In genomic region chr9:12863624-12864023, GRCh38 we compare ENCODE assay signal across 20 cellular contexts.
DNase-seq lines count a peak whose midpoint lies in the region; TF ChIP-seq lines count a peak whose summit lies in the region.
"Had no signal": no experiment of that assay in that cellular context is flagged by ENCODE, and none has a peak within 500 bp of the region (broad histone marks: within the 10 kb centered on the region; RNA-seq: fewer than 3 reads in every experiment).

No MANE protein-coding gene starts in this region.

- intact Hi-C loops in CD14-positive monocyte (cut with micrococcal nuclease): no loop called here

- peak overlapping the region; percentile 43 for H3K27ac Mint-ChIP-seq in progenitor cell of endocrine pancreas
- H3K27ac Mint-ChIP-seq in chondrocyte (ENCODE audit: unreplicated experiment): no peak overlapping the region
- no peak overlapping the region for H3K27ac Mint-ChIP-seq in CD14-positive monocyte
- H3K27ac Mint-ChIP-seq in type B pancreatic cell: no peak overlapping the region

- H3K4me1 Mint-ChIP-seq in progenitor cell of endocrine pancreas (ENCODE audit: low read depth) (peaks cover 21% of the 10 kb centered on the region), chondrocyte (ENCODE audit: low read depth) (peaks cover 24% of the 10 kb centered on the region), CD14-positive monocyte (no peaks in the 10 kb centered on the region), type B pancreatic cell (ENCODE audit: unreplicated experiment) (peaks cover 23% of the 10 kb centered on the region)

- DNase-seq in DMS 273 (lab: John Stamatoyannopoulos, UW; ENCODE audit: unreplicated experiment) (peak; percentile 26), DMS 273 treated with DMSO at 0.1 percent for 48 hours (lab: John Stamatoyannopoulos, UW) (no peak), NCI-H69 (lab: John Stamatoyannopoulos, UW) (peak; percentile 41), fibroblast of the aortic adventitia (ENCODE audit: low read depth) (peak; percentile 7), progenitor cell of endocrine pancreas (ENCODE audit: low spot score, unreplicated experiment) (no peak), chondrocyte (ENCODE audit: low spot score) (no peak), CD14-positive monocyte (ENCODE audit: low spot score) (no peak), type B pancreatic cell (ENCODE audit: extremely low spot score, unreplicated experiment) (no peak)
- DNase-seq: AML-193, DND-41, GM23248, KG1, NCI-H1436, NCI-H1930, NCI-H526 treated with DMSO at 0.1 percent for 48 hours, PC-9, RPMI8226, SHP77 had no signal

- H3K36me3 Mint-ChIP-seq in progenitor cell of endocrine pancreas (ENCODE audit: insufficient read depth): peaks cover 3% of the 10 kb centered on the region
- H3K36me3 Mint-ChIP-seq in chondrocyte (ENCODE audit: low read depth): peaks cover 10% of the 10 kb centered on the region
- no peaks in the 10 kb centered on the region for H3K36me3 Mint-ChIP-seq in CD14-positive monocyte
- H3K36me3 Mint-ChIP-seq in type B pancreatic cell: no peaks in the 10 kb centered on the region

- H3K27me3 Mint-ChIP-seq in progenitor cell of endocrine pancreas: no peaks in the 10 kb centered on the region
- no peaks in the 10 kb centered on the region for H3K27me3 Mint-ChIP-seq in chondrocyte (ENCODE audit: low read depth)
- peaks cover 0 to 2% (median 0%) of the 10 kb centered on the region in 3 donors for H3K27me3 Mint-ChIP-seq in CD14-positive monocyte (ENCODE audit: low read depth in 3 of 3)
- no peaks in the 10 kb centered on the region for H3K27me3 Mint-ChIP-seq in type B pancreatic cell

- H3K4me3 Mint-ChIP-seq in progenitor cell of endocrine pancreas (ENCODE audit: low read depth) (no peak overlapping the region), chondrocyte (ENCODE audit: unreplicated experiment) (no peak overlapping the region), CD14-positive monocyte (no peak overlapping the region), type B pancreatic cell (no peak overlapping the region)

- no peak for TF ChIP-seq CTCF in fibroblast of the aortic adventitia (IDR thresholded peaks at IDR 0.05; ENCODE audit: insufficient read depth, low read length)
- TF ChIP-seq CTCF in progenitor cell of endocrine pancreas (IDR thresholded peaks at IDR 0.05; ENCODE audit: unreplicated experiment): no peak
- no peak for TF ChIP-seq CTCF in chondrocyte (IDR thresholded peaks at IDR 0.05)
- TF ChIP-seq CTCF in CD14-positive monocyte (IDR thresholded peaks at IDR 0.05): no peak
- TF ChIP-seq CTCF in type B pancreatic cell (conservative IDR thresholded peaks at IDR 0.05): no peak

- no peak overlapping the region for H3K4me3 ChIP-seq in fibroblast of the aortic adventitia (ENCODE audit: low read depth, low read length)
- H3K4me3 ChIP-seq: GM12878, GM23248, HAP-1, PC-9 had no signal

- H3K9me3 Mint-ChIP-seq in progenitor cell of endocrine pancreas (ENCODE audit: low read depth) (peaks cover 23% of the 10 kb centered on the region), chondrocyte (ENCODE audit: low read depth) (peaks cover 12% of the 10 kb centered on the region), CD14-positive monocyte (peaks cover 0 to 11% (median 3%) of the 10 kb centered on the region in 7 donors), type B pancreatic cell (peaks cover 10% of the 10 kb centered on the region)

Comparison
In these comparisons a context has a peak if more than half of its experiments do, and no peak if none do; other contexts are left out.
1. DNase-seq: peak in DMS 273 (single experiment), NCI-H69 (single experiment) and fibroblast of the aortic adventitia (single experiment); none in DMS 273 treated with DMSO at 0.1 percent for 48 hours (single experiment), progenitor cell of endocrine pancreas (single experiment), chondrocyte (single experiment), CD14-positive monocyte (single experiment) and type B pancreatic cell (single experiment).